10 cellular contexts compared by ENCODE assay signal in genomic region chr1:202162049-202162417, GRCh38. TPM values are rescaled to one million over a fixed set of nuclear protein-coding genes. Genes with fewer than 3 reads are reported as not detected.
DNase-seq lines count a peak whose midpoint lies in the region; ATAC-seq and TF ChIP-seq lines count a peak whose summit lies in the region.
"Had no signal": no experiment of that assay in that cellular context is flagged by ENCODE, and none has a peak within 500 bp of the region (broad histone marks: within the 10 kb centered on the region; RNA-seq: fewer than 3 reads in every experiment).

No MANE protein-coding gene starts in this region.

- 86% methylated on average over 1 of the region's 4 CpGs; no CpG with 5 or more reads in 1 of the 2 donors for WGBS in gastroesophageal sphincter (ENCODE audit: low coverage in 1 of 2), 2 donors

- H3K9me3 Mint-ChIP-seq in activated naive CD8-positive, alpha-beta T cell (ENCODE audit: low read depth) = no peaks in the 10 kb centered on the region

- no peaks in the 10 kb centered on the region for H3K9me3 ChIP-seq in PC-3 (ENCODE audit: low read length)
- no peaks in the 10 kb centered on the region for H3K9me3 ChIP-seq in gastroesophageal sphincter

- no peaks in the 10 kb centered on the region for H3K4me1 ChIP-seq in PC-3 (ENCODE audit: insufficient read depth, low read length)
- no peaks in the 10 kb centered on the region for H3K4me1 ChIP-seq in gastroesophageal sphincter

- no peak for TF ChIP-seq CTCF in PC-3 (conservative IDR thresholded peaks at IDR 0.05; ENCODE audit: low read depth, low read length)
- no peak for TF ChIP-seq CTCF in gastroesophageal sphincter (IDR thresholded peaks at IDR 0.05)

- intact Hi-C loops in PC-3 (cut with micrococcal nuclease) = no loop called here
- intact Hi-C loops in posterior vena cava (cut with DNase I) = no loop called here

- CTCF ChIA-PET in PC-3 (lab: Charles Lee) = interaction anchor here (0.7 kb wide), 1 partner anchor 38 kb away, joined by 3 read pairs; no protein-coding TSS in a partner anchor

- no peaks in the 10 kb centered on the region for H3K9me2 ChIP-seq in PC-3 (replicated peaks; ENCODE audit: low read length)

- no peaks in the 10 kb centered on the region for H4K20me1 ChIP-seq in PC-3 (ENCODE audit: low read length)

- peak; percentile 32 for ATAC-seq in GM19463 (IDR thresholded peaks at IDR 0.05; ENCODE audit: unreplicated experiment)
- no peak for ATAC-seq in PC-3
- no peak for ATAC-seq in HG02840 (IDR thresholded peaks at IDR 0.05; ENCODE audit: low FRiP score, unreplicated experiment)
- ATAC-seq in gastroesophageal sphincter = no peak

- peaks cover 3% of the 10 kb centered on the region for H3K36me3 Mint-ChIP-seq in activated naive CD8-positive, alpha-beta T cell

- H3K4me2 ChIP-seq in PC-3 (ENCODE audit: low read length) = no peak overlapping the region
- H3K4me2 ChIP-seq: KMS-11 had no signal

- H2AFZ ChIP-seq in PC-3 (ENCODE audit: low read length) = no peak overlapping the region
- H2AFZ ChIP-seq: parathyroid adenoma had no signal

- H3K4me1 Mint-ChIP-seq in activated naive CD8-positive, alpha-beta T cell (ENCODE audit: low read depth) = peaks cover 79% of the 10 kb centered on the region

- TF ChIP-seq EP300 in gastroesophageal sphincter (IDR thresholded peaks at IDR 0.05) = no peak

- no peaks in the 10 kb centered on the region for H3K27me3 Mint-ChIP-seq in activated naive CD8-positive, alpha-beta T cell

- H3K27me3 ChIP-seq in PC-3 (ENCODE audit: low read length) (no peaks in the 10 kb centered on the region), gastroesophageal sphincter (no peaks in the 10 kb centered on the region)

- DNase-seq in SKM-1 treated with dmso at 0.1 percent for 144 hours (lab: John Stamatoyannopoulos, UW; ENCODE audit: unreplicated experiment) = peak; percentile 63
- DNase-seq in stimulated activated CD8-positive, alpha-beta memory T cell treated with anti-CD3 and anti-CD28 coated beads, Interleukin-15, amount 100 ng/mL, for 48 hours (ENCODE audit: low read depth in 2 of 2) = peak; percentile 63 to 84
- no peak for DNase-seq in PC-3
- no peak for DNase-seq in posterior vena cava (ENCODE audit: low spot score)

- BruUV-seq in PC-3 (replicated peaks; lab: Mats Ljungman, UMichigan) = no TSS peak

- no peak overlapping the region for H3K27ac ChIP-seq in PC-3 (ENCODE audit: low read length)
- H3K27ac ChIP-seq in gastroesophageal sphincter = peak overlapping the region in 1 of 4 donors; percentile 54
- H3K27ac ChIP-seq: KMS-11, parathyroid adenoma had no signal

- peak overlapping the region; percentile 94 for H3K4me3 Mint-ChIP-seq in activated naive CD8-positive, alpha-beta T cell

- H3K4me3 ChIP-seq in PC-3 (ENCODE audit: low read length) (no peak overlapping the region), gastroesophageal sphincter (no peak overlapping the region)

- H3K79me2 ChIP-seq in PC-3 (ENCODE audit: low read length) = no peaks in the 10 kb centered on the region
- H3K79me2 ChIP-seq: parathyroid adenoma had no signal

- H3K9ac ChIP-seq in PC-3 (ENCODE audit: low read length) = no peak overlapping the region
- H3K9ac ChIP-seq: KMS-11, parathyroid adenoma had no signal

- H3K36me3 ChIP-seq in PC-3 (ENCODE audit: low read depth, low read length) = no peaks in the 10 kb centered on the region
- H3K36me3 ChIP-seq in gastroesophageal sphincter = no peaks in the 10 kb centered on the region

- H3F3A ChIP-seq in PC-3 (ENCODE audit: low read length, unreplicated experiment) = no peaks in the 10 kb centered on the region

- TF ChIP-seq POLR2A in gastroesophageal sphincter (IDR thresholded peaks at IDR 0.05) = no peak

- peak overlapping the region; percentile 46 for H3K27ac Mint-ChIP-seq in activated naive CD8-positive, alpha-beta T cell

- POLR2A ChIA-PET in PC-3 (lab: Charles Lee; ENCODE audit: unreplicated experiment) = no interaction called here

RNA-seq across cellular contexts. Expression of gene PTPN7, which starts 1.6 kb away (rescaled TPM):
- total RNA-seq in PC-3 (2014; rRNA removed) = not detected in 2 replicates
- 1 to 10 TPM; 1.2 to 2.2 TPM for total RNA-seq in posterior vena cava
- total RNA-seq in gastroesophageal sphincter = 1 to 10 TPM in 3 of 4 donors, under 1 TPM in 1; 0.78 to 2.0 (median 1.7) TPM

RNA-seq across cellular contexts. Expression of gene ARL8A, which starts 17.5 kb away (rescaled TPM):
- total RNA-seq in PC-3 (2014; rRNA removed) (20.4 and 26.4 TPM in 2 replicates), posterior vena cava (10 to 100 TPM; 85.6 to 94.1 TPM), gastroesophageal sphincter (10 to 100 TPM; 34.9 to 57.5 (median 43.6) TPM)

RNA-seq across cellular contexts. Expression of gene LGR6, which starts 31.6 kb away (rescaled TPM):
- total RNA-seq in PC-3 (2014; rRNA removed) (0.23 and 0.26 TPM in 2 replicates), posterior vena cava (under 1 TPM; 0.28 to 0.43 TPM), gastroesophageal sphincter (1 to 10 TPM in 1 of 4 donors, under 1 TPM in 3; 0.12 to 2.8 (median 0.48) TPM)

RNA-seq across cellular contexts. Expression of gene GPR37L1, which starts 39.3 kb away (rescaled TPM):
- total RNA-seq in PC-3 (2014; rRNA removed) (0.04 TPM in 1 of 2 replicates, not detected in the other), posterior vena cava (under 1 TPM in 1 of 2 donors, not detected in 1; 0.09 TPM), gastroesophageal sphincter (under 1 TPM; 0.16 to 0.39 (median 0.27) TPM)

Comparison
In these comparisons a context has a peak if more than half of its experiments do, and no peak if none do; other contexts are left out.
1. DNase-seq: peak in SKM-1 treated with dmso at 0.1 percent for 144 hours (single experiment) and stimulated activated CD8-positive, alpha-beta memory T cell treated with anti-CD3 and anti-CD28 coated beads, Interleukin-15, amount 100 ng/mL, for 48 hours (2 of 2); none in PC-3 (single experiment) and posterior vena cava (single experiment).